1 cellular context compared by ENCODE assay signal in genomic region chr7:149285581-149285975, GRCh38.
TF ChIP-seq lines count a peak whose summit lies in the region.

No MANE protein-coding gene starts in this region.

TF ChIP-seq in GM12878, 131 proteins besides CTCF, POLR2A, EP300 and RAD21 (continued from another document):
- TF ChIP-seq ZNF592 (IDR thresholded peaks at IDR 0.05) = no peak
- TF ChIP-seq RUNX3 (IDR thresholded peaks at IDR 0.05; ENCODE audit: low read length) = no peak
- TF ChIP-seq POLR2AphosphoS2 (IDR thresholded peaks at IDR 0.05; ENCODE audit: low read depth, low read length) = no peak
- no peak for TF ChIP-seq EED (IDR thresholded peaks at IDR 0.05; ENCODE audit: low read depth)
- no peak for TF ChIP-seq LARP7 (IDR thresholded peaks at IDR 0.05)
- no peak for TF ChIP-seq CBFB (IDR thresholded peaks at IDR 0.05; ENCODE audit: low read depth)
- no peak for TF ChIP-seq JUND (IDR thresholded peaks at IDR 0.05; ENCODE audit: low read depth, low read length)
- no peak for TF ChIP-seq ZNF622 (IDR thresholded peaks at IDR 0.05)
- no peak for TF ChIP-seq ESRRA (IDR thresholded peaks at IDR 0.05; ENCODE audit: low read length)
- no peak for TF ChIP-seq ZBTB4 (CRISPR knock-in tag; IDR thresholded peaks at IDR 0.05)
- no peak for TF ChIP-seq EGR1 (IDR thresholded peaks at IDR 0.05; ENCODE audit: borderline replicate concordance in 1 of 2, low read depth in 2 of 2, low read length in 2 of 2)
- no peak for TF ChIP-seq FOXK2 (IDR thresholded peaks at IDR 0.05)
TF ChIP-seq in GM12878: peak in this region for 0.
